2 cellular contexts compared by ENCODE assay signal in genomic region chr9:99224445-99224844, GRCh38.
TF ChIP-seq lines count a peak whose summit lies in the region.

No MANE protein-coding gene starts in this region.

TF ChIP-seq in SK-N-SH, 30 proteins besides CTCF, POLR2A, EP300 and RAD21 (continued from another document):
- no peak for TF ChIP-seq USF1 (IDR thresholded peaks at IDR 0.05; ENCODE audit: borderline replicate concordance, low read depth)
- TF ChIP-seq TCF12 (IDR thresholded peaks at IDR 0.05): no peak
- no peak for TF ChIP-seq FOSL2 (IDR thresholded peaks at IDR 0.05; ENCODE audit: borderline replicate concordance, low read depth)
- no peak for TF ChIP-seq SMC3 (IDR thresholded peaks at IDR 0.05; ENCODE audit: low read depth, low read length)
- TF ChIP-seq GABPA (IDR thresholded peaks at IDR 0.05; ENCODE audit: low read depth): no peak

TF ChIP-seq in SK-N-SH treated with all-trans-retinoic acid at 6 μM for 48 hours, 23 proteins besides CTCF, POLR2A, EP300 and RAD21 (continued from another document):
- TF ChIP-seq TSHZ2 (CRISPR knock-in tag; IDR thresholded peaks at IDR 0.05): no peak
- no peak for TF ChIP-seq BACH2 (CRISPR knock-in tag; IDR thresholded peaks at IDR 0.05; ENCODE audit: borderline replicate concordance)
- no peak for TF ChIP-seq TOX (CRISPR knock-in tag; IDR thresholded peaks at IDR 0.05; ENCODE audit: borderline replicate concordance)
- TF ChIP-seq, protein P1, sequence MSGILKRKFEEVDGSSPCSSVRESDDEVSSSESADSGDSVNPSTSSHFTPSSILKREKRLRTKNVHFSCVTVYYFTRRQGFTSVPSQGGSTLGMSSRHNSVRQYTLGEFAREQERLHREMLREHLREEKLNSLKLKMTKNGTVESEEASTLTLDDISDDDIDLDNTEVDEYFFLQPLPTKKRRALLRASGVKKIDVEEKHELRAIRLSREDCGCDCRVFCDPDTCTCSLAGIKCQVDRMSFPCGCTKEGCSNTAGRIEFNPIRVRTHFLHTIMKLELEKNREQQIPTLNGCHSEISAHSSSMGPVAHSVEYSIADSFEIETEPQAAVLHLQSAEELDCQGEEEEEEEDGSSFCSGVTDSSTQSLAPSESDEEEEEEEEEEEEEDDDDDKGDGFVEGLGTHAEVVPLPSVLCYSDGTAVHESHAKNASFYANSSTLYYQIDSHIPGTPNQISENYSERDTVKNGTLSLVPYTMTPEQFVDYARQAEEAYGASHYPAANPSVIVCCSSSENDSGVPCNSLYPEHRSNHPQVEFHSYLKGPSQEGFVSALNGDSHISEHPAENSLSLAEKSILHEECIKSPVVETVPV (CRISPR knock-in tag; IDR thresholded peaks at IDR 0.05): no peak
- no peak for TF ChIP-seq ARNTL (CRISPR knock-in tag; IDR thresholded peaks at IDR 0.05; ENCODE audit: borderline replicate concordance, low read depth)
